In genomic region chr16:85391175-85391707, GRCh38 we compare ENCODE assay signal across 13 cellular contexts.
DNase-seq lines count a peak whose midpoint lies in the region; ATAC-seq and TF ChIP-seq lines count a peak whose summit lies in the region.
"Had no signal": no experiment of that assay in that cellular context is flagged by ENCODE, and none has a peak within 500 bp of the region (broad histone marks: within the 10 kb centered on the region; RNA-seq: fewer than 3 reads in every experiment).

No MANE protein-coding gene starts in this region.

- H3K4me2 ChIP-seq in mesenchymal stem cell (ENCODE audit: low read length, poor library complexity, severe bottlenecking): peak overlapping the region; percentile 29

- H4K91ac ChIP-seq in mesenchymal stem cell (ENCODE audit: low read length): peak overlapping the region; percentile 84

- H3K14ac ChIP-seq in mesenchymal stem cell (ENCODE audit: low read length in 2 of 2): peak overlapping the region in 1 of 2 experiments; percentile 68

- peak overlapping the region; percentile 36 for H2BK120ac ChIP-seq in mesenchymal stem cell (ENCODE audit: low read depth, low read length)

- H2BK15ac ChIP-seq in mesenchymal stem cell (ENCODE audit: low read depth, poor library complexity, severe bottlenecking): peak overlapping the region; percentile 8

- H3K9me3 Mint-ChIP-seq in brain: peaks cover 0 to 4% (median 0%) of the 10 kb centered on the region in 5 experiments
- H3K9me3 Mint-ChIP-seq: CD4-positive, alpha-beta T cell had no signal

- peaks cover 38% of the 10 kb centered on the region for H3K4me1 ChIP-seq in mesenchymal stem cell (ENCODE audit: control insufficient read depth, insufficient read depth, low read depth, low read length)
- H3K4me1 ChIP-seq in stomach smooth muscle (ENCODE audit: control insufficient read depth, insufficient read depth, low read length): peaks cover 44% of the 10 kb centered on the region

- H3K27me3 ChIP-seq in mesenchymal stem cell (ENCODE audit: control insufficient read depth in 1 of 2, insufficient read depth in 1 of 2, low read length in 2 of 2) (no peaks in the 10 kb centered on the region), stomach smooth muscle (ENCODE audit: control insufficient read depth in 1 of 2, insufficient read depth in 2 of 2, low read length in 2 of 2) (no peaks in the 10 kb centered on the region)
- H3K27me3 ChIP-seq: body of pancreas had no signal

- H2BK5ac ChIP-seq in mesenchymal stem cell (ENCODE audit: low read depth, low read length, poor library complexity, severe bottlenecking): no peak overlapping the region

- no peak for TF ChIP-seq CTCF in brain (conservative IDR thresholded peaks at IDR 0.05)

- H2AFZ ChIP-seq in mesenchymal stem cell (ENCODE audit: low read depth, low read length): no peak overlapping the region

- H3K79me1 ChIP-seq in mesenchymal stem cell (replicated peaks; ENCODE audit: low read length, poor library complexity, severe bottlenecking): peaks cover 7% of the 10 kb centered on the region

- H3K23ac ChIP-seq in mesenchymal stem cell (ENCODE audit: low read length in 2 of 2): no peak overlapping the region

- peak; percentile 42 for DNase-seq in activated CD8-positive, alpha-beta memory T cell treated with anti-CD3 and anti-CD28 coated beads for 24 hours
- DNase-seq in activated CD8-positive, alpha-beta memory T cell treated with anti-CD3 and anti-CD28 coated beads, Interleukin-2, amount 50 U/mL, for 48 hours: no peak
- no peak for DNase-seq in mesenchymal stem cell
- no peak for DNase-seq in NOMO-1 treated with DMSO at 0.1 percent for 48 hours (lab: John Stamatoyannopoulos, UW; ENCODE audit: unreplicated experiment)
- no peak for DNase-seq in GM03348 (ENCODE audit: low spot score)
- DNase-seq: effector memory CD4-positive, alpha-beta T cell; stimulated activated CD4-positive, alpha-beta T cell treated with anti-CD3 and anti-CD28 coated beads, Interleukin-2, amount 100 ng/mL, for 48 hours had no signal

- no peaks in the 10 kb centered on the region for H3K36me3 ChIP-seq in mesenchymal stem cell (ENCODE audit: control insufficient read depth in 1 of 2, insufficient read depth in 2 of 2, low read depth in 1 of 2, low read length in 2 of 2)
- H3K36me3 ChIP-seq in stomach smooth muscle (ENCODE audit: control insufficient read depth in 2 of 2, insufficient read depth in 2 of 2, low read length in 2 of 2): no peaks in the 10 kb centered on the region

- H3K9me3 ChIP-seq in mesenchymal stem cell (ENCODE audit: control insufficient read depth, low read length) (no peaks in the 10 kb centered on the region), stomach smooth muscle (ENCODE audit: control insufficient read depth in 2 of 2, low read length in 2 of 2) (peaks cover 0 to 3% of the 10 kb centered on the region in 2 donors)
- H3K9me3 ChIP-seq: body of pancreas had no signal

- H4K8ac ChIP-seq in mesenchymal stem cell (ENCODE audit: low read length): peak overlapping the region; percentile 91

- no peak for ATAC-seq in HG02623 (IDR thresholded peaks at IDR 0.05; ENCODE audit: unreplicated experiment)
- ATAC-seq: Panc1 had no signal

- no peaks in the 10 kb centered on the region for H3K27me3 Mint-ChIP-seq in brain
- H3K27me3 Mint-ChIP-seq: CD4-positive, alpha-beta T cell had no signal

- H3K9ac ChIP-seq in mesenchymal stem cell (ENCODE audit: low read length) (no peak overlapping the region), stomach smooth muscle (ENCODE audit: low read length in 2 of 2) (no peak overlapping the region)

- peak overlapping the region in 3 of 5 experiments; percentile 55 to 88 (median 66) for H3K27ac Mint-ChIP-seq in brain
- H3K27ac Mint-ChIP-seq: CD4-positive, alpha-beta T cell had no signal

- H2AK5ac ChIP-seq in mesenchymal stem cell (ENCODE audit: low read length, severe bottlenecking): peak overlapping the region; percentile 50

- H3K4ac ChIP-seq in mesenchymal stem cell (ENCODE audit: low read depth in 1 of 2, low read length in 2 of 2): peak overlapping the region; percentile 64 to 81

- H3K18ac ChIP-seq in mesenchymal stem cell (ENCODE audit: low read depth in 1 of 2, low read length in 2 of 2): peak overlapping the region; percentile 87 to 93

- no peak overlapping the region for H3K4me3 Mint-ChIP-seq in brain
- H3K4me3 Mint-ChIP-seq: CD4-positive, alpha-beta T cell had no signal

- peak overlapping the region; percentile 92 to 96 for H2BK12ac ChIP-seq in mesenchymal stem cell (ENCODE audit: low read length in 2 of 2)

- peaks cover 21% of the 10 kb centered on the region for H3K4me1 Mint-ChIP-seq in brain

- H3K4me3 ChIP-seq in mesenchymal stem cell (ENCODE audit: insufficient read depth in 1 of 2, low read depth in 1 of 2, low read length in 2 of 2): peak overlapping the region in 1 of 2 experiments; percentile 23
- no peak overlapping the region for H3K4me3 ChIP-seq in stomach smooth muscle (ENCODE audit: low read length in 2 of 2)
- H3K4me3 ChIP-seq: body of pancreas had no signal

- H3K36me3 Mint-ChIP-seq in brain: no peaks in the 10 kb centered on the region

- H3K27ac ChIP-seq in mesenchymal stem cell (ENCODE audit: low read length, poor library complexity, severe bottlenecking): peak overlapping the region; percentile 22
- H3K27ac ChIP-seq in stomach smooth muscle (ENCODE audit: low read length): peak overlapping the region; percentile 46
- H3K27ac ChIP-seq: body of pancreas had no signal

- WGBS in mesenchymal stem cell: 93% methylated on average over 12 of the region's 14 CpGs
